In genomic region chr1:155226188-155226909, GRCh38 we compare ENCODE assay signal across 8 cellular contexts. TPM values are rescaled to one million over a fixed set of nuclear protein-coding genes. Genes with fewer than 3 reads are reported as not detected.
DNase-seq lines count a peak whose midpoint lies in the region; ATAC-seq, FAIRE-seq and TF ChIP-seq lines count a peak whose summit lies in the region.

No MANE protein-coding gene starts in this region.

- peak overlapping the region; percentile 55 for H3K4me2 ChIP-seq in endothelial cell of umbilical vein (ENCODE audit: insufficient read depth, low read length)

- H3K36me3 ChIP-seq in HUES6 (ENCODE audit: control insufficient read depth, insufficient read depth, low read length) (no peaks in the 10 kb centered on the region), endothelial cell of umbilical vein (ENCODE audit: control insufficient read depth in 2 of 2, extremely low read depth in 1 of 2, insufficient read depth in 2 of 2, low read length in 2 of 2) (no peaks in the 10 kb centered on the region)

- no peak for TF ChIP-seq POLR2A in endothelial cell of umbilical vein (IDR thresholded peaks at IDR 0.05; ENCODE audit: low read depth, low read length)

- H3K27me3 ChIP-seq in HUES6 (ENCODE audit: control insufficient read depth, insufficient read depth, low read length), result no peaks in the 10 kb centered on the region
- H3K27me3 ChIP-seq in endothelial cell of umbilical vein (ENCODE audit: control insufficient read depth in 2 of 2, insufficient read depth in 2 of 2, low read length in 2 of 2), result no peaks in the 10 kb centered on the region
- no peaks in the 10 kb centered on the region for H3K27me3 ChIP-seq in mononuclear cell (ENCODE audit: insufficient read depth, low read length)

- no peaks in the 10 kb centered on the region for H4K20me1 ChIP-seq in endothelial cell of umbilical vein (replicated peaks; ENCODE audit: control insufficient read depth, extremely low read depth, insufficient read depth, low read length)

- dilution Hi-C loops in endothelial cell of umbilical vein (cut with MboI; ENCODE audit: extremely low pct_ligation_motif_present, low sequenced_read_pairs), result no loop called here

- peak overlapping the region; percentile 16; the same call in 1 of the 2 replicates for H3K27ac ChIP-seq in HUES6 (ENCODE audit: low read depth, low read length)
- peak overlapping the region; percentile 63 for H3K27ac ChIP-seq in endothelial cell of umbilical vein (ENCODE audit: insufficient read depth, low read depth, low read length)

- POLR2A ChIA-PET in endothelial cell of umbilical vein (lab: Charles Lee), result no interaction called here

- H3K4me1 ChIP-seq in HUES6 (ENCODE audit: control insufficient read depth, insufficient read depth, low read length), result peaks cover 15% of the 10 kb centered on the region
- H3K4me1 ChIP-seq in endothelial cell of umbilical vein (ENCODE audit: control insufficient read depth, extremely low read depth, insufficient read depth, low read length), result peaks cover 28% of the 10 kb centered on the region
- peaks cover 64% of the 10 kb centered on the region for H3K4me1 ChIP-seq in mononuclear cell (ENCODE audit: insufficient read depth, low read length)

- no peak for FAIRE-seq in endothelial cell of umbilical vein (lab: Jason Lieb, UNC)

- TF ChIP-seq CTCF in endothelial cell of umbilical vein (IDR thresholded peaks at IDR 0.05; ENCODE audit: extremely low read depth in 1 of 2, insufficient read depth in 1 of 2, low read depth in 1 of 2, low read length in 2 of 2), result peak; percentile 57 to 76

- peak overlapping the region; percentile 82 for H3K4me3 ChIP-seq in HUES6 (ENCODE audit: low read depth, low read length)
- peak overlapping the region; percentile 41 to 82 (median 58) for H3K4me3 ChIP-seq in endothelial cell of umbilical vein (replicated peaks in 1 of 3; ENCODE audit: insufficient read depth in 1 of 3, low read depth in 1 of 3, low read length in 3 of 3)
- peak overlapping the region; percentile 51 for H3K4me3 ChIP-seq in mononuclear cell (ENCODE audit: low read length)

- H3K9me3 ChIP-seq in HUES6 (ENCODE audit: control insufficient read depth, insufficient read depth, low read depth, low read length) (no peaks in the 10 kb centered on the region), endothelial cell of umbilical vein (replicated peaks; ENCODE audit: control insufficient read depth, insufficient read depth, low read length) (no peaks in the 10 kb centered on the region), mononuclear cell (ENCODE audit: low read depth, low read length) (no peaks in the 10 kb centered on the region)

- H2AFZ ChIP-seq in endothelial cell of umbilical vein (ENCODE audit: low read depth, low read length), result peak overlapping the region; percentile 0

- ATAC-seq in GM18873 (IDR thresholded peaks at IDR 0.05; ENCODE audit: low FRiP score, unreplicated experiment), result no peak

- peaks cover 8% of the 10 kb centered on the region for H3K79me2 ChIP-seq in endothelial cell of umbilical vein (ENCODE audit: control insufficient read depth, insufficient read depth, low read length)

- BruUV-seq in endothelial cell of umbilical vein (replicated peaks; lab: Mats Ljungman, UMichigan), result no TSS peak

- DNase-seq in DMS79 treated with DMSO at 0.1 percent for 48 hours (lab: John Stamatoyannopoulos, UW), result peak; percentile 88
- DNase-seq in NOMO-1 (lab: John Stamatoyannopoulos, UW; ENCODE audit: unreplicated experiment in 2 of 2), result peak; percentile 92 to 96
- peak; percentile 87 for DNase-seq in activated CD8-positive, alpha-beta memory T cell treated with anti-CD3 and anti-CD28 coated beads, Interleukin-2, amount 50 U/mL, for 1 hour (ENCODE audit: extremely low read depth)
- peak; percentile 91 for DNase-seq in endothelial cell of umbilical vein (ENCODE audit: low read depth, low spot score)
- DNase-seq in stimulated activated CD8-positive, alpha-beta memory T cell treated with anti-CD3 and anti-CD28 coated beads, Interleukin-2, amount 100 ng/mL, for 1 hour (ENCODE audit: low read depth in 2 of 2), result peak; percentile 70 to 84

- H3K9me1 ChIP-seq in endothelial cell of umbilical vein (replicated peaks; ENCODE audit: control insufficient read depth, extremely low read depth, insufficient read depth, low read length), result no peaks in the 10 kb centered on the region

- intact Hi-C loops in endothelial cell of umbilical vein (cut with micrococcal nuclease), result loop anchor here (1.0 to 5.0 kb wide), 3 partner anchors 19 to 50 kb away; partner anchors contain the start of gene THBS3

- CTCF ChIA-PET in endothelial cell of umbilical vein (lab: Charles Lee), result interaction anchor here (0.9 to 3.0 kb wide), 12 partner anchors 8 to 373 kb away, joined by 3 to 69 read pairs (median 6); partner anchors contain the start of genes KRTCAP2, MTX1 and THBS3

- H3K9ac ChIP-seq in HUES6 (ENCODE audit: low read length), result peak overlapping the region; percentile 69
- H3K9ac ChIP-seq in endothelial cell of umbilical vein (replicated peaks; ENCODE audit: extremely low read depth, insufficient read depth, low read length), result peak overlapping the region; percentile 53

TF ChIP-seq in endothelial cell of umbilical vein, 7 proteins besides CTCF, POLR2A, EP300 and RAD21:
- TF ChIP-seq JUN (IDR thresholded peaks at IDR 0.05; ENCODE audit: borderline replicate concordance, insufficient read depth, insufficient read length, low read depth) (no peak), MYC (IDR thresholded peaks at IDR 0.05; ENCODE audit: low read depth, low read length) (no peak), FOS (IDR thresholded peaks at IDR 0.05; ENCODE audit: borderline replicate concordance, insufficient read depth, low read length) (no peak), EZH2 (IDR thresholded peaks at IDR 0.05; ENCODE audit: borderline replicate concordance, low read depth, low read length, severe bottlenecking) (no peak), POLR2AphosphoS5 (IDR thresholded peaks at IDR 0.05; ENCODE audit: insufficient read depth, low read depth, low read length) (no peak), GATA2 (IDR thresholded peaks at IDR 0.05; ENCODE audit: insufficient read depth, insufficient read length, low read depth, low read length) (no peak)
- TF ChIP-seq, protein P1, sequence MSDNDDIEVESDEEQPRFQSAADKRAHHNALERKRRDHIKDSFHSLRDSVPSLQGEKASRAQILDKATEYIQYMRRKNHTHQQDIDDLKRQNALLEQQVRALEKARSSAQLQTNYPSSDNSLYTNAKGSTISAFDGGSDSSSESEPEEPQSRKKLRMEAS (IDR thresholded peaks at IDR 0.05; ENCODE audit: insufficient read depth, insufficient read length), result no peak

RNA-seq across cellular contexts. Expression of gene MTX1, which starts 17.9 kb away (rescaled TPM):
- total RNA-seq in endothelial cell of umbilical vein (49.1 and 53.0 TPM in 2 replicates), mononuclear cell (16.1 TPM)
- polyA plus RNA-seq in endothelial cell of umbilical vein, result 109 and 137 TPM in 2 replicates
- polyA plus RNA-seq in endothelial cell of umbilical vein (2011; cell fraction: cytosol; rRNA removed), result 83.3 and 90.2 TPM in 2 replicates
- 45.5 and 50.8 TPM in 2 replicates for polyA plus RNA-seq in endothelial cell of umbilical vein (2011; cell fraction: nucleus; rRNA removed)
- polyA plus RNA-seq in endothelial cell of umbilical vein (2012), result 56.9 and 61.7 TPM in 2 replicates
- polyA minus RNA-seq in endothelial cell of umbilical vein, result 44.4 and 56.0 TPM in 2 replicates
- 63.1 TPM for polyA minus RNA-seq in endothelial cell of umbilical vein (2011; cell fraction: cytosol; rRNA and poly(A)+ RNA removed)
- 14.8 and 20.2 TPM in 2 replicates for polyA minus RNA-seq in endothelial cell of umbilical vein (2011; cell fraction: nucleus; rRNA and poly(A)+ RNA removed)

RNA-seq across cellular contexts. Expression of gene THBS3, which starts 18.7 kb away (rescaled TPM):
- total RNA-seq in endothelial cell of umbilical vein (22.4 and 23.6 TPM in 2 replicates), mononuclear cell (8.0 TPM)
- 25.7 and 29.4 TPM in 2 replicates for polyA plus RNA-seq in endothelial cell of umbilical vein
- polyA plus RNA-seq in endothelial cell of umbilical vein (2011; cell fraction: cytosol; rRNA removed), result 11.5 and 13.1 TPM in 2 replicates
- 134 and 168 TPM in 2 replicates for polyA plus RNA-seq in endothelial cell of umbilical vein (2011; cell fraction: nucleus; rRNA removed)
- 18.6 and 32.2 TPM in 2 replicates for polyA plus RNA-seq in endothelial cell of umbilical vein (2012)
- polyA minus RNA-seq in endothelial cell of umbilical vein, result 30.1 and 36.1 TPM in 2 replicates
- 2.7 TPM for polyA minus RNA-seq in endothelial cell of umbilical vein (2011; cell fraction: cytosol; rRNA and poly(A)+ RNA removed)
- polyA minus RNA-seq in endothelial cell of umbilical vein (2011; cell fraction: nucleus; rRNA and poly(A)+ RNA removed), result 23.8 and 26.1 TPM in 2 replicates

RNA-seq across cellular contexts. Expression of gene ENTREP3, which starts 28.9 kb away (rescaled TPM):
- 61.8 and 62.7 TPM in 2 replicates for total RNA-seq in endothelial cell of umbilical vein
- polyA plus RNA-seq in endothelial cell of umbilical vein, result 26.6 and 27.4 TPM in 2 replicates
- polyA plus RNA-seq in endothelial cell of umbilical vein (2011; cell fraction: cytosol; rRNA removed), result 20.3 and 26.1 TPM in 2 replicates
- 23.2 and 24.1 TPM in 2 replicates for polyA plus RNA-seq in endothelial cell of umbilical vein (2011; cell fraction: nucleus; rRNA removed)
- 36.0 and 43.1 TPM in 2 replicates for polyA plus RNA-seq in endothelial cell of umbilical vein (2012)
- polyA minus RNA-seq in endothelial cell of umbilical vein, result 12.0 and 12.6 TPM in 2 replicates
- 15.0 TPM for polyA minus RNA-seq in endothelial cell of umbilical vein (2011; cell fraction: cytosol; rRNA and poly(A)+ RNA removed)
- 7.2 and 7.4 TPM in 2 replicates for polyA minus RNA-seq in endothelial cell of umbilical vein (2011; cell fraction: nucleus; rRNA and poly(A)+ RNA removed)
- total RNA-seq in mononuclear cell, result 2.1 TPM

RNA-seq across cellular contexts. Expression of gene SCAMP3, which starts 35.8 kb away (rescaled TPM):
- 80.1 and 80.8 TPM in 2 replicates for total RNA-seq in endothelial cell of umbilical vein
- 306 and 342 TPM in 2 replicates for polyA plus RNA-seq in endothelial cell of umbilical vein
- polyA plus RNA-seq in endothelial cell of umbilical vein (2011; cell fraction: cytosol; rRNA removed), result 157 and 171 TPM in 2 replicates
- 76.5 and 78.5 TPM in 2 replicates for polyA plus RNA-seq in endothelial cell of umbilical vein (2011; cell fraction: nucleus; rRNA removed)
- polyA plus RNA-seq in endothelial cell of umbilical vein (2012), result 76.7 and 82.9 TPM in 2 replicates
- polyA minus RNA-seq in endothelial cell of umbilical vein, result 125 and 131 TPM in 2 replicates
- polyA minus RNA-seq in endothelial cell of umbilical vein (2011; cell fraction: cytosol; rRNA and poly(A)+ RNA removed), result 87.9 TPM
- 22.5 and 23.7 TPM in 2 replicates for polyA minus RNA-seq in endothelial cell of umbilical vein (2011; cell fraction: nucleus; rRNA and poly(A)+ RNA removed)
- total RNA-seq in mononuclear cell, result 17.9 TPM

RNA-seq across cellular contexts. Expression of gene CLK2, which starts 47.0 kb away (rescaled TPM):
- total RNA-seq in endothelial cell of umbilical vein (61.7 and 69.1 TPM in 2 replicates), mononuclear cell (18.2 TPM)
- polyA plus RNA-seq in endothelial cell of umbilical vein, result 80.9 and 84.8 TPM in 2 replicates
- 24.4 and 27.0 TPM in 2 replicates for polyA plus RNA-seq in endothelial cell of umbilical vein (2011; cell fraction: cytosol; rRNA removed)
- polyA plus RNA-seq in endothelial cell of umbilical vein (2011; cell fraction: nucleus; rRNA removed), result 560 and 582 TPM in 2 replicates
- polyA plus RNA-seq in endothelial cell of umbilical vein (2012), result 32.4 and 34.0 TPM in 2 replicates
- polyA minus RNA-seq in endothelial cell of umbilical vein, result 83.6 and 98.2 TPM in 2 replicates
- 24.1 TPM for polyA minus RNA-seq in endothelial cell of umbilical vein (2011; cell fraction: cytosol; rRNA and poly(A)+ RNA removed)
- polyA minus RNA-seq in endothelial cell of umbilical vein (2011; cell fraction: nucleus; rRNA and poly(A)+ RNA removed), result 100 and 109 TPM in 2 replicates

Comparison
In these comparisons a context has a peak if more than half of its experiments do, and no peak if none do; other contexts are left out.
1. RNA of gene ENTREP3, which starts 28.9 kb away (total RNA-seq): 61.8 to 62.7 TPM in endothelial cell of umbilical vein; 2.1 TPM in mononuclear cell (single experiment); every median in the first group is over 10 times any median in the second.
2. Peak in every context shown above with its lines, with median percentiles within 50 percentile points of each other: DNase-seq and H3K4me3 ChIP-seq.